ENCODE assay signal across 7 cellular contexts in genomic region chr1:52727114-52727586, GRCh38. TPM values are rescaled to one million over a fixed set of nuclear protein-coding genes. Genes with fewer than 3 reads are reported as not detected.
A peak's percentile ranks its signal among the peaks of the same experiment; 100 is the strongest.
DNase-seq lines count a peak whose midpoint lies in the region; ATAC-seq and TF ChIP-seq lines count a peak whose summit lies in the region.

No MANE protein-coding gene starts in this region.

- DNase-seq in ELR (ENCODE audit: low read depth) (peak; percentile 32), M059J (ENCODE audit: low read depth) (peak; percentile 25), astrocyte of the spinal cord (ENCODE audit: low read depth, low spot score) (peak; percentile 16), immature natural killer cell (no peak)
- DNase-seq in stimulated activated naive B cell treated with anti-CD40 and anti-IgM and Interleukin-4, amounts not matched to agents 10 μg/mL and 1 μg/mL and 100 μg/mL, for 72 hours: no peak
- DNase-seq in activated effector memory CD4-positive, alpha-beta T cell treated with anti-CD3 and anti-CD28 coated beads, Interleukin-2, amount 50 U/mL, for 16 hours: no peak

- H3K36me3 Mint-ChIP-seq in immature natural killer cell: peaks cover 0 to 6% (median 0%) of the 10 kb centered on the region in 3 donors
- H3K36me3 Mint-ChIP-seq in stimulated activated naive B cell treated with anti-CD40 and anti-IgM and Interleukin-4, amounts not matched to agents 10 μg/mL and 1 μg/mL and 100 μg/mL, for 72 hours: peaks cover 4 to 8% of the 10 kb centered on the region in 2 donors

- H3K4me1 Mint-ChIP-seq in immature natural killer cell: peaks cover 27 to 32% of the 10 kb centered on the region in 2 donors
- H3K4me1 Mint-ChIP-seq in stimulated activated naive B cell treated with anti-CD40 and anti-IgM and Interleukin-4, amounts not matched to agents 10 μg/mL and 1 μg/mL and 100 μg/mL, for 72 hours: peaks cover 20 to 42% of the 10 kb centered on the region in 2 donors

- H3K27ac Mint-ChIP-seq in immature natural killer cell: peak overlapping the region; percentile 52 to 92 (median 84)
- peak overlapping the region; percentile 85 for H3K27ac Mint-ChIP-seq in stimulated activated naive B cell treated with anti-CD40 and anti-IgM and Interleukin-4, amounts not matched to agents 10 μg/mL and 1 μg/mL and 100 μg/mL, for 72 hours

- no peak for TF ChIP-seq CTCF in astrocyte of the spinal cord (IDR thresholded peaks at IDR 0.05; ENCODE audit: low read depth, low read length)

- peak overlapping the region; percentile 94 for H3K4me3 ChIP-seq in astrocyte of the spinal cord (ENCODE audit: low read depth, low read length)

- H3K27me3 Mint-ChIP-seq in immature natural killer cell (ENCODE audit: low read depth in 3 of 3): peaks cover 5 to 14% (median 9%) of the 10 kb centered on the region in 3 donors
- peaks cover 0 to 5% of the 10 kb centered on the region in 2 donors for H3K27me3 Mint-ChIP-seq in stimulated activated naive B cell treated with anti-CD40 and anti-IgM and Interleukin-4, amounts not matched to agents 10 μg/mL and 1 μg/mL and 100 μg/mL, for 72 hours

- no peaks in the 10 kb centered on the region for H3K9me3 Mint-ChIP-seq in immature natural killer cell
- H3K9me3 Mint-ChIP-seq in stimulated activated naive B cell treated with anti-CD40 and anti-IgM and Interleukin-4, amounts not matched to agents 10 μg/mL and 1 μg/mL and 100 μg/mL, for 72 hours: no peaks in the 10 kb centered on the region

- in situ Hi-C loops in astrocyte of the spinal cord (cut with HindIII; ENCODE audit: low sequenced_read_pairs): no loop called here

- ATAC-seq in stimulated activated naive B cell treated with anti-CD40 and anti-IgM and Interleukin-4, amounts not matched to agents 10 μg/mL and 1 μg/mL and 100 μg/mL, for 72 hours (replicated peaks): no peak
- ATAC-seq in GM21529 (IDR thresholded peaks at IDR 0.05; ENCODE audit: unreplicated experiment): no peak

- peak overlapping the region; percentile 87 to 95 (median 91) for H3K4me3 Mint-ChIP-seq in immature natural killer cell
- H3K4me3 Mint-ChIP-seq in stimulated activated naive B cell treated with anti-CD40 and anti-IgM and Interleukin-4, amounts not matched to agents 10 μg/mL and 1 μg/mL and 100 μg/mL, for 72 hours: peak overlapping the region; percentile 88 to 95

RNA-seq across cellular contexts. Expression of gene ZYG11B, which starts 0.9 kb away (rescaled TPM):
- 17.9 and 24.9 TPM in 2 replicates for total RNA-seq in M059J (2014; rRNA removed; shearing (Covaris generic))
- 1 to 10 TPM; 1.1 to 8.9 (median 5.0) TPM for polyA plus RNA-seq in immature natural killer cell

RNA-seq across cellular contexts. Expression of gene COA7, which starts 29.0 kb away (rescaled TPM):
- 8.5 and 10.1 TPM in 2 replicates for total RNA-seq in M059J (2014; rRNA removed; shearing (Covaris generic))
- 1 to 10 TPM; 2.7 to 5.9 (median 5.9) TPM for polyA plus RNA-seq in immature natural killer cell

Comparison
In these comparisons a context has a peak if more than half of its experiments do, and no peak if none do; other contexts are left out.
1. DNase-seq: peak in ELR (single experiment), M059J (single experiment) and astrocyte of the spinal cord (single experiment); none in immature natural killer cell (0 of 3), stimulated activated naive B cell treated with anti-CD40 and anti-IgM and Interleukin-4, amounts not matched to agents 10 μg/mL and 1 μg/mL and 100 μg/mL, for 72 hours (single experiment) and activated effector memory CD4-positive, alpha-beta T cell treated with anti-CD3 and anti-CD28 coated beads, Interleukin-2, amount 50 U/mL, for 16 hours (single experiment).